Comparison of ENCODE assay signal across 8 cellular contexts in genomic region chr3:134463676-134464611, GRCh38. TPM values are rescaled to one million over a fixed set of nuclear protein-coding genes. Genes with fewer than 3 reads are reported as not detected.
A peak's percentile ranks its signal among the peaks of the same experiment; 100 is the strongest.
DNase-seq lines count a peak whose midpoint lies in the region; ATAC-seq and TF ChIP-seq lines count a peak whose summit lies in the region.
"Had no signal": no experiment of that assay in that cellular context is flagged by ENCODE, and none has a peak within 500 bp of the region (broad histone marks: within the 10 kb centered on the region; RNA-seq: fewer than 3 reads in every experiment).

No MANE protein-coding gene starts in this region.

- H3K4me1 Mint-ChIP-seq in activated T-cell treated with anti-CD3 and anti-CD28 coated beads, Interleukin-2, amount 50 U/mL, for 4 hours (ENCODE audit: low read depth) = no peaks in the 10 kb centered on the region

- ATAC-seq in upper lobe of right lung (peak; percentile 34), GM21786 (IDR thresholded peaks at IDR 0.05; ENCODE audit: unreplicated experiment) (no peak)
- no peak for ATAC-seq in activated T-cell treated with anti-CD3 and anti-CD28 coated beads, Interleukin-2, amount 50 U/mL, for 4 hours

- peaks cover 20% of the 10 kb centered on the region for H3K27me3 Mint-ChIP-seq in activated T-cell treated with anti-CD3 and anti-CD28 coated beads, Interleukin-2, amount 50 U/mL, for 4 hours (ENCODE audit: low read depth)

- intact Hi-C loops in upper lobe of right lung (cut with DNase I) = loop anchor here (10.0 kb wide), 1 partner anchor 89 kb away; the partner anchor contains the start of gene AMOTL2

- no peaks in the 10 kb centered on the region for H3K36me3 Mint-ChIP-seq in activated T-cell treated with anti-CD3 and anti-CD28 coated beads, Interleukin-2, amount 50 U/mL, for 4 hours (ENCODE audit: insufficient read depth)

- H3K4me3 ChIP-seq in upper lobe of right lung = no peak overlapping the region

- DNase-seq in NCI-H446 treated with DMSO at 0.1 percent for 48 hours (lab: John Stamatoyannopoulos, UW) = peak; percentile 81
- DNase-seq in epidermal melanocyte (ENCODE audit: insufficient read length, low spot score) = peak; percentile 22
- DNase-seq in mucosa of gallbladder (ENCODE audit: low spot score) = peak; percentile 74
- DNase-seq in upper lobe of right lung = no peak
- no peak for DNase-seq in activated T-cell treated with anti-CD3 and anti-CD28 coated beads, Interleukin-2, amount 50 U/mL, for 4 hours
- no peak for DNase-seq in COLO668 (lab: John Stamatoyannopoulos, UW; ENCODE audit: unreplicated experiment)
- DNase-seq: NCI-H2081 treated with DMSO at 0.1 percent for 48 hours had no signal

- no peaks in the 10 kb centered on the region for H3K36me3 ChIP-seq in upper lobe of right lung

- H3K27ac ChIP-seq in upper lobe of right lung = peak overlapping the region; percentile 79

- H3K9me3 Mint-ChIP-seq in activated T-cell treated with anti-CD3 and anti-CD28 coated beads, Interleukin-2, amount 50 U/mL, for 4 hours = no peaks in the 10 kb centered on the region

- peaks cover 23% of the 10 kb centered on the region for H3K4me1 ChIP-seq in upper lobe of right lung

- H3K9me3 ChIP-seq in upper lobe of right lung = no peaks in the 10 kb centered on the region

- H3K4me3 Mint-ChIP-seq in activated T-cell treated with anti-CD3 and anti-CD28 coated beads, Interleukin-2, amount 50 U/mL, for 4 hours = no peak overlapping the region

- H3K27me3 ChIP-seq in upper lobe of right lung = no peaks in the 10 kb centered on the region

- TF ChIP-seq CTCF in upper lobe of right lung (IDR thresholded peaks at IDR 0.05) = no peak

RNA-seq across cellular contexts. Expression of gene ANAPC13, which starts 21.8 kb away (rescaled TPM):
- total RNA-seq in mucosa of gallbladder = 53.6 TPM
- 58.1 TPM for total RNA-seq in upper lobe of right lung
- 10 to 100 TPM; 44.1 to 47.6 (median 47.1) TPM for total RNA-seq in activated T-cell treated with anti-CD3 and anti-CD28 coated beads, Interleukin-2, amount 50 U/mL, for 4 hours

RNA-seq across cellular contexts. Expression of gene CEP63, which starts 21.9 kb away (rescaled TPM):
- 17.3 TPM for total RNA-seq in mucosa of gallbladder
- 22.1 TPM for total RNA-seq in upper lobe of right lung
- total RNA-seq in activated T-cell treated with anti-CD3 and anti-CD28 coated beads, Interleukin-2, amount 50 U/mL, for 4 hours = 10 to 100 TPM; 15.6 to 18.3 (median 17.6) TPM

Comparison
In these comparisons a context has a peak if more than half of its experiments do, and no peak if none do; other contexts are left out.
1. DNase-seq: peak in NCI-H446 treated with DMSO at 0.1 percent for 48 hours (single experiment), epidermal melanocyte (single experiment) and mucosa of gallbladder (single experiment); none in upper lobe of right lung (single experiment), activated T-cell treated with anti-CD3 and anti-CD28 coated beads, Interleukin-2, amount 50 U/mL, for 4 hours (single experiment) and COLO668 (single experiment).